In the genomic region with DNA sequence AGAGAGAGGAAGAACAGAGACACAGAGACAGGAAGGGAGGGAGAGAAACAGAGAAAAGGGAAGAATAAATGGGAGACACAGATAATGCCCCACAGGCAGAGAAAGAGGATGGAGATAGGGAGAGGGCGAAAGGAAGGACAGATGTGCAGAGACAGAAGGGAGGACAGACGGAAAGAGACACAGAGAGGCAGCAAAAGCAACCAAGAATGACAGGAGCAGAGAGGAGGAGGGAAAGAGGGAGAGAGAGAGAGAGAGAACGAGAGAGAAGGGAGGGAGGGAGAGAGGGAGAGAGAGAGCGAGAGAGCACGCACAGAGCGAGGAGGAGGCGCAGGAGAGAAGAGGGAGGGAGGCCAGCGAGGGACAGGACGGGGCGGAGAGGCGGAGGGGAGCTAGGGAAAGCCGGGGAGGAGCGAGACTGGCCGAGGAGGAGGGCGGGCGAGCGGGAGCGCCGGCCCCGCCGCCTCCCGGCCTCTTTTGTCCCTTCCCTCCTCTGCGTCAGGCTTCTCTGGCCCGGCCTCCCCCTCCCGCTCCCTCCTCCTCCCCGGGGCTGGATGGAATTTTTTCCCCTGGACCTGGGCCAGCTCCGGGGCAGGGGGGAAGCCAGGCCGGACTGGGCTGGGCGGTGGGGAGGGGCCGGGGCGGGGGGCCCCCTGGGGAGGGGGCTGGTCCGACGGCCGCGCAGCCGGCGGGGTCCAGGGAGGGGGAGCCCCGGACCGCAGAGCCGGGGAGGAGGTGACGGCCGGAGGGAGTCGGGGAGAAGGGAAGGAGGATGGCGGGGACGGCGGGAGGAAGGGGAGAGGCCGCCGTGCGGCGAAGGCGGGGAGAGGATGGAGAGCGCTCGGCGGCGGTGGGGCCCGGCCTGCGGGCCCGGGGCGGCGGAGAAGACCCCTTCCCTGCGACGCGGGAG, we compare ENCODE assay signal across 8 cellular contexts. TPM values are rescaled to one million over a fixed set of nuclear protein-coding genes. Genes with fewer than 3 reads are reported as not detected.
A peak's percentile ranks its signal among the peaks of the same experiment; 100 is the strongest.
DNase-seq lines count a peak whose midpoint lies in the region; ATAC-seq and TF ChIP-seq lines count a peak whose summit lies in the region.

No MANE protein-coding gene starts in this region.

- peak; percentile 73 for DNase-seq in A172 (ENCODE audit: low spot score)
- peak; percentile 88 for DNase-seq in GM04504 (ENCODE audit: low read depth)
- peak; percentile 86 for DNase-seq in NCI-H510A treated with DMSO at 0.1 percent for 48 hours (lab: John Stamatoyannopoulos, UW)
- DNase-seq in anterior cingulate cortex (lab: John Stamatoyannopoulos, UW), result peak; percentile 38 to 97 (median 91)
- peak; percentile 93 to 96 for DNase-seq in heart right ventricle
- DNase-seq in osteoblast (ENCODE audit: insufficient read length, low spot score, missing footprints), result peak; percentile 96

- peak; percentile 88 to 94 (median 89) for ATAC-seq in heart right ventricle
- no peak for ATAC-seq in GM21786 (IDR thresholded peaks at IDR 0.05; ENCODE audit: unreplicated experiment)
- ATAC-seq in HG02938 (IDR thresholded peaks at IDR 0.05; ENCODE audit: unreplicated experiment), result no peak

- peaks cover 0 to 30% (median 0%) of the 10 kb centered on the region in 7 donors for H3K27me3 ChIP-seq in heart right ventricle
- H3K27me3 ChIP-seq in osteoblast (ENCODE audit: insufficient read depth, low read length), result no peaks in the 10 kb centered on the region

- peak overlapping the region; percentile 89 for H3K4me2 ChIP-seq in osteoblast (ENCODE audit: insufficient read depth, low read length)

- peak overlapping the region; percentile 86 for H2AFZ ChIP-seq in osteoblast (ENCODE audit: low read length)

- TF ChIP-seq CTCF in heart right ventricle (IDR thresholded peaks at IDR 0.05) (peak in 4 of 9 donors; percentile 10 to 31 (median 24)), osteoblast (IDR thresholded peaks at IDR 0.05; ENCODE audit: extremely low read depth, low read depth, low read length) (no peak)

- intact Hi-C loops in heart right ventricle (cut with DNase I), result loop anchor here in 4 of 10 donors (5.0 to 10.0 kb wide), 3 partner anchors 108 to 318 kb away; partner anchors contain the start of genes FPR3 (in 2 of the 4) and ZNF615 (in 1 of the 4)

- no peaks in the 10 kb centered on the region for H3K9me3 ChIP-seq in heart right ventricle
- no peaks in the 10 kb centered on the region for H3K9me3 ChIP-seq in osteoblast (ENCODE audit: low read depth, low read length)

- H3K36me3 ChIP-seq in heart right ventricle (peaks cover 0 to 19% (median 0%) of the 10 kb centered on the region in 9 donors), osteoblast (ENCODE audit: insufficient read depth, low read length) (peaks cover 10% of the 10 kb centered on the region)

- WGBS in heart right ventricle, 2 donors, result 1% methylated on average over 32 to 60 of the region's 63 CpGs

- H3K4me1 ChIP-seq in heart right ventricle, result peaks cover 8 to 51% (median 40%) of the 10 kb centered on the region in 9 donors
- H3K4me1 ChIP-seq in osteoblast (ENCODE audit: insufficient read depth, low read length), result peaks cover 44% of the 10 kb centered on the region

- peaks cover 33% of the 10 kb centered on the region for H4K20me1 ChIP-seq in osteoblast (ENCODE audit: insufficient read depth, low read length)

- H3K27ac ChIP-seq in heart right ventricle, result peak overlapping the region; percentile 93 to 100 (median 97)
- H3K27ac ChIP-seq in osteoblast (ENCODE audit: low read depth, low read length), result peak overlapping the region; percentile 94

- peaks cover 65% of the 10 kb centered on the region for H3K79me2 ChIP-seq in osteoblast (ENCODE audit: insufficient read depth, low read length)

- peak overlapping the region; percentile 63 to 100 (median 90) for H3K4me3 ChIP-seq in heart right ventricle
- peak overlapping the region; percentile 84 for H3K4me3 ChIP-seq in osteoblast (ENCODE audit: insufficient read depth, low read length)

RNA-seq across cellular contexts. Expression of gene SPACA6, which starts 4.2 kb away (rescaled TPM):
- total RNA-seq in A172 (2014; rRNA removed; shearing (Covaris generic)), result 0.52 and 3.2 TPM in 2 replicates
- total RNA-seq in heart right ventricle (10 to 100 TPM in 6 of 10 donors, 1 to 10 TPM in 4; 6.4 to 16.1 (median 10.1) TPM), osteoblast (9.4 and 12.7 TPM in 2 replicates)
- polyA plus RNA-seq in heart right ventricle, result 10 to 100 TPM in 1 of 2 donors, 1 to 10 TPM in 1; 8.6 to 45.1 TPM

RNA-seq across cellular contexts. Expression of gene HAS1, which starts 34.9 kb away (rescaled TPM):
- total RNA-seq in A172 (2014; rRNA removed; shearing (Covaris generic)), result not detected in 2 replicates
- total RNA-seq in heart right ventricle, result 1 to 10 TPM in 1 of 10 donors, under 1 TPM in 8, not detected in 1; 0.17 to 1.3 (median 0.47) TPM
- polyA plus RNA-seq in heart right ventricle, result under 1 TPM; 0.44 to 0.83 TPM
- total RNA-seq in osteoblast, result 5.4 and 6.2 TPM in 2 replicates

RNA-seq across cellular contexts. Expression of gene SIGLEC14, which starts 42.3 kb away (rescaled TPM):
- not detected in 2 replicates for total RNA-seq in A172 (2014; rRNA removed; shearing (Covaris generic))
- total RNA-seq in heart right ventricle (1 to 10 TPM in 6 of 10 donors, under 1 TPM in 3, not detected in 1; 0.57 to 9.6 (median 1.3) TPM), osteoblast (not detected in 2 replicates)
- under 1 TPM; 0.37 to 0.93 TPM for polyA plus RNA-seq in heart right ventricle

RNA-seq across cellular contexts. Expression of gene SIGLEC5, which starts 58.7 kb away (rescaled TPM):
- not detected in 2 replicates for total RNA-seq in A172 (2014; rRNA removed; shearing (Covaris generic))
- 1 to 10 TPM in 1 of 10 donors, under 1 TPM in 6, not detected in 3; 0.11 to 1.2 (median 0.41) TPM for total RNA-seq in heart right ventricle
- polyA plus RNA-seq in heart right ventricle, result under 1 TPM in 1 of 2 donors, not detected in 1; 0.01 TPM
- total RNA-seq in osteoblast, result under 0.01 TPM in 1 of 2 replicates, not detected in the other

Comparison
In these comparisons a context has a peak if more than half of its experiments do, and no peak if none do; other contexts are left out.
1. ATAC-seq: peak in heart right ventricle (8 of 8); none in GM21786 (single experiment) and HG02938 (single experiment).
2. Peak in every context shown above with its lines, with median percentiles within 50 percentile points of each other: DNase-seq.